In genomic region chr5:86689103-86689729, GRCh38 we compare ENCODE assay signal across 23 cellular contexts.
"Had no signal": no experiment of that assay in that cellular context is flagged by ENCODE, and none has a peak within 500 bp of the region (broad histone marks: within the 10 kb centered on the region; RNA-seq: fewer than 3 reads in every experiment).

No MANE protein-coding gene starts in this region.

- H3K36me3 Mint-ChIP-seq: activated naive CD8-positive, alpha-beta T cell treated with anti-CD3 and anti-CD28 coated beads, Interleukin-2, amount 10 ng/mL, durations not matched to agents 7 days and 5 days; naive B cell had no signal

- H3K36me3 ChIP-seq: sigmoid colon, uterus had no signal

- H3K27ac Mint-ChIP-seq: activated B cell treated with CpG ODN at 0.5 μM for 24 hours; activated CD4-positive, alpha-beta T cell treated with anti-CD3 and anti-CD28 coated beads for 36 hours; activated naive CD8-positive, alpha-beta T cell treated with anti-CD3 and anti-CD28 coated beads, Interleukin-2, amount 10 ng/mL, durations not matched to agents 7 days and 5 days; endodermal cell; naive B cell; progenitor cell of endocrine pancreas had no signal

- ATAC-seq: activated CD4-positive, alpha-beta T cell treated with anti-CD3 and anti-CD28 coated beads for 36 hours; left colon had no signal

- H3K4me1 ChIP-seq: sigmoid colon, testis, uterus had no signal

- H3K4me1 Mint-ChIP-seq: activated B cell treated with CpG ODN at 0.5 μM for 24 hours; activated CD4-positive, alpha-beta T cell treated with anti-CD3 and anti-CD28 coated beads for 36 hours; activated naive CD8-positive, alpha-beta T cell treated with anti-CD3 and anti-CD28 coated beads, Interleukin-2, amount 10 ng/mL, durations not matched to agents 7 days and 5 days; naive B cell had no signal

- H3K9me3 ChIP-seq: sigmoid colon, testis, uterus had no signal

- DNase-seq: activated B cell treated with CpG ODN at 0.5 μM for 24 hours; activated CD4-positive, alpha-beta T cell treated with anti-CD3 and anti-CD28 coated beads for 36 hours; activated CD4-positive, alpha-beta T cell treated with anti-CD3 and anti-CD28 coated beads, Interleukin-2, amount 50 U/mL, for 48 hours; activated naive CD4-positive, alpha-beta T cell treated with Interleukin-2 at 50 U/mL for 16 hours; activated naive CD8-positive, alpha-beta T cell treated with anti-CD3 and anti-CD28 coated beads, Interleukin-2, amount 10 ng/mL, durations not matched to agents 7 days and 5 days; activated T-cell treated with anti-CD3 and anti-CD28 coated beads, Interleukin-2, amount 50 U/mL, for 48 hours; amygdala; endodermal cell; left colon; mesendoderm; naive B cell; retina; sigmoid colon; stimulated activated CD4-positive, alpha-beta T cell treated with anti-CD3 and anti-CD28 coated beads, Interleukin-2, amount 100 ng/mL, for 48 hours; stimulated activated CD8-positive, alpha-beta memory T cell treated with anti-CD3 and anti-CD28 coated beads, Interleukin-4, amount 100 ng/mL, for 48 hours; stimulated activated naive CD4-positive, alpha-beta T cell; T1000; testis; trophoblast cell; uterus had no signal

- H3K4me3 Mint-ChIP-seq: activated B cell treated with CpG ODN at 0.5 μM for 24 hours; activated CD4-positive, alpha-beta T cell treated with anti-CD3 and anti-CD28 coated beads for 36 hours; activated naive CD8-positive, alpha-beta T cell treated with anti-CD3 and anti-CD28 coated beads, Interleukin-2, amount 10 ng/mL, durations not matched to agents 7 days and 5 days; endodermal cell; naive B cell had no signal

- H3K9me3 Mint-ChIP-seq: activated B cell treated with CpG ODN at 0.5 μM for 24 hours; activated naive CD8-positive, alpha-beta T cell treated with anti-CD3 and anti-CD28 coated beads, Interleukin-2, amount 10 ng/mL, durations not matched to agents 7 days and 5 days; endodermal cell; naive B cell had no signal

- H3K27ac ChIP-seq: coronary artery, epithelial cell of prostate, sigmoid colon, testis, uterus had no signal

- H3K4me3 ChIP-seq: coronary artery, sigmoid colon, testis, uterus had no signal

- H3K27me3 ChIP-seq: sigmoid colon, testis, uterus had no signal

- H3K27me3 Mint-ChIP-seq: activated B cell treated with CpG ODN at 0.5 μM for 24 hours; activated CD4-positive, alpha-beta T cell treated with anti-CD3 and anti-CD28 coated beads for 36 hours; progenitor cell of endocrine pancreas had no signal
